ENCODE assay signal across 10 cellular contexts in the genomic region with DNA sequence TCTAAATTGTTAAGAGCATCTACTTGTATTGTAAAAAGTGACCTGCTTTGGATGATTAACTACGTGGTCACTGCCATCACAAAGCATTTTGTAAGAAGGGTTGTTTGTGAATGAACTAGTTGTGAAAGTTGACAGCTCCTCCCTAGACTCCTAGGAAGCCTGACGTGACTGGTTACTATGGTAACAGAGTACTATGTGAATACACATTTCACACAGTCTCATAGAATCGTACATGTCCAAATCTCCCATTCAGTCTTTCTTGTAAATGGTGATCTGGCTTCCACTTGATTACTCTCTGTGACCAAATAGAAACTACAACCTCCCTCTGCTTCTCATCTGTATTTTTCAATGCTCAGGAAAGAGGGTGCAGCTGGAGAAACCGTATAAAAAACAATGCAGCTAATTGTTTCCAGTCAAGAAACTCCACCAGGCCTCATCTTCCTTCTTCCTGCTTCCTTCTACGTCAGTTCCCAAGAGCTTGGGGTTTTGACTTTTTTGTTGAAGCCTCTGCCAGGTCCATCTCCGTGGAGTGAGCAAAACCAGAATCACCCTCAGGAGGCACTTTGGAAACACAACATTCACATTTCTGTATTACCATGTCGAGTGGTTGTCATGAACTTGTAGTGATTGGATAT.
DNase-seq lines count a peak whose midpoint lies in the region; ATAC-seq and TF ChIP-seq lines count a peak whose summit lies in the region.
"Had no signal": no experiment of that assay in that cellular context is flagged by ENCODE, and none has a peak within 500 bp of the region (broad histone marks: within the 10 kb centered on the region; RNA-seq: fewer than 3 reads in every experiment).

No MANE protein-coding gene starts in this region.

- peak; percentile 30 for ATAC-seq in left lung

- H3K9me3 Mint-ChIP-seq in HFFc6 (no peaks in the 10 kb centered on the region), MCF 10A (ENCODE audit: unreplicated experiment) (no peaks in the 10 kb centered on the region)
- H3K9me3 Mint-ChIP-seq in activated naive CD4-positive, alpha-beta T cell treated with anti-CD3 and anti-CD28 coated beads, Interleukin-2, amount 10 ng/mL, durations not matched to agents 7 days and 5 days: no peaks in the 10 kb centered on the region

- no peaks in the 10 kb centered on the region for H3K27me3 Mint-ChIP-seq in HFFc6 (ENCODE audit: insufficient read depth)
- H3K27me3 Mint-ChIP-seq in MCF 10A (ENCODE audit: insufficient read depth, unreplicated experiment): no peaks in the 10 kb centered on the region
- no peaks in the 10 kb centered on the region for H3K27me3 Mint-ChIP-seq in activated naive CD4-positive, alpha-beta T cell treated with anti-CD3 and anti-CD28 coated beads, Interleukin-2, amount 10 ng/mL, durations not matched to agents 7 days and 5 days

- CTCF ChIA-PET in A673 (lab: Charles Lee): no interaction called here
- CTCF ChIA-PET in MCF 10A (lab: Yijun Ruan, JAX): interaction anchor here (0.6 to 0.8 kb wide), 2 partner anchors 8 to 55 kb away, joined by 3 read pairs; no protein-coding TSS in a partner anchor
- CTCF ChIA-PET in activated naive CD4-positive, alpha-beta T cell treated with anti-CD3 and anti-CD28 coated beads, Interleukin-2, amount 10 ng/mL, durations not matched to agents 7 days and 5 days (lab: Charles Lee): no interaction called here

- TF ChIP-seq POLR2A in esophagus squamous epithelium (IDR thresholded peaks at IDR 0.05): no peak

- peak; percentile 58 for DNase-seq in A673 (ENCODE audit: low spot score)
- DNase-seq in HFFc6: peak; percentile 10
- DNase-seq in MCF 10A (ENCODE audit: unreplicated experiment): peak; percentile 81
- DNase-seq in left lung: no peak
- DNase-seq in posterior cingulate gyrus: no peak
- no peak for DNase-seq in esophagus squamous epithelium (lab: John Stamatoyannopoulos, UW)
- no peak for DNase-seq in activated naive CD4-positive, alpha-beta T cell treated with anti-CD3 and anti-CD28 coated beads, Interleukin-2, amount 10 ng/mL, durations not matched to agents 7 days and 5 days
- no peak for DNase-seq in GM19238 (ENCODE audit: insufficient read length, low spot score)
- DNase-seq: C1 segment of cervical spinal cord, Kasumi-1 had no signal

- peak overlapping the region; percentile 19 for H3K27ac ChIP-seq in A673 (ENCODE audit: low read depth, low read length, poor library complexity, severe bottlenecking)
- no peak overlapping the region for H3K27ac ChIP-seq in left lung
- no peak overlapping the region for H3K27ac ChIP-seq in esophagus squamous epithelium

- H3K36me3 ChIP-seq in A673 (ENCODE audit: insufficient read depth, low read length, poor library complexity, severe bottlenecking): no peaks in the 10 kb centered on the region
- no peaks in the 10 kb centered on the region for H3K36me3 ChIP-seq in left lung
- no peaks in the 10 kb centered on the region for H3K36me3 ChIP-seq in esophagus squamous epithelium

- TF ChIP-seq CTCF in A673 (conservative IDR thresholded peaks at IDR 0.05; ENCODE audit: low read depth, low read length) (no peak), HFFc6 (IDR thresholded peaks at IDR 0.05) (no peak), MCF 10A (IDR thresholded peaks at IDR 0.05; ENCODE audit: unreplicated experiment) (no peak), left lung (IDR thresholded peaks at IDR 0.05) (no peak), esophagus squamous epithelium (IDR thresholded peaks at IDR 0.05) (no peak)

- no peaks in the 10 kb centered on the region for H3K9me3 ChIP-seq in A673 (ENCODE audit: low read depth, low read length, poor library complexity, severe bottlenecking)
- H3K9me3 ChIP-seq in left lung: no peaks in the 10 kb centered on the region
- H3K9me3 ChIP-seq in esophagus squamous epithelium: no peaks in the 10 kb centered on the region

- H3K27ac Mint-ChIP-seq in HFFc6 (peak overlapping the region; percentile 46; the same call in 1 of the 2 replicates), MCF 10A (ENCODE audit: low read depth, unreplicated experiment) (peak overlapping the region; percentile 64)
- H3K27ac Mint-ChIP-seq in activated naive CD4-positive, alpha-beta T cell treated with anti-CD3 and anti-CD28 coated beads, Interleukin-2, amount 10 ng/mL, durations not matched to agents 7 days and 5 days: no peak overlapping the region

- BruUV-seq in A673 (replicated peaks; lab: Mats Ljungman, UMichigan) (no TSS peak), MCF 10A (replicated peaks; lab: Mats Ljungman, UMichigan) (no TSS peak)

- H3K4me3 ChIP-seq in A673 (ENCODE audit: low read depth, low read length, poor library complexity, severe bottlenecking) (no peak overlapping the region), left lung (no peak overlapping the region), esophagus squamous epithelium (no peak overlapping the region)

- POLR2A ChIA-PET in A673 (lab: Charles Lee; ENCODE audit: low non-redundant PET) (no interaction called here), MCF 10A (lab: Yijun Ruan, JAX) (no interaction called here)

- H3K4me3 Mint-ChIP-seq in HFFc6 (no peak overlapping the region), MCF 10A (ENCODE audit: unreplicated experiment) (no peak overlapping the region)
- H3K4me3 Mint-ChIP-seq in activated naive CD4-positive, alpha-beta T cell treated with anti-CD3 and anti-CD28 coated beads, Interleukin-2, amount 10 ng/mL, durations not matched to agents 7 days and 5 days: no peak overlapping the region

- peaks cover 45% of the 10 kb centered on the region for H3K4me1 ChIP-seq in A673 (ENCODE audit: insufficient read depth, low read length, poor library complexity, severe bottlenecking)
- H3K4me1 ChIP-seq in left lung: no peaks in the 10 kb centered on the region
- H3K4me1 ChIP-seq in esophagus squamous epithelium: no peaks in the 10 kb centered on the region

- H3K4me1 Mint-ChIP-seq in HFFc6 (ENCODE audit: low read depth): peaks cover 32% of the 10 kb centered on the region
- H3K4me1 Mint-ChIP-seq in MCF 10A (ENCODE audit: insufficient read depth, unreplicated experiment): peaks cover 19% of the 10 kb centered on the region
- H3K4me1 Mint-ChIP-seq in activated naive CD4-positive, alpha-beta T cell treated with anti-CD3 and anti-CD28 coated beads, Interleukin-2, amount 10 ng/mL, durations not matched to agents 7 days and 5 days: no peaks in the 10 kb centered on the region

- intact Hi-C loops in A673 (cut with micrococcal nuclease; ENCODE audit: unreplicated experiment) (no loop called here), MCF 10A (cut with micrococcal nuclease) (no loop called here), left lung (cut with DNase I) (no loop called here), posterior cingulate gyrus (cut with DNase I) (no loop called here), esophagus squamous epithelium (cut with DNase I) (no loop called here)

- 43 to 53% methylated on average over 7 of the region's 7 CpGs for WGBS in esophagus squamous epithelium, 2 donors

- H3K36me3 Mint-ChIP-seq in HFFc6 (ENCODE audit: low read depth): no peaks in the 10 kb centered on the region
- no peaks in the 10 kb centered on the region for H3K36me3 Mint-ChIP-seq in MCF 10A (ENCODE audit: insufficient read depth, unreplicated experiment)
- no peaks in the 10 kb centered on the region for H3K36me3 Mint-ChIP-seq in activated naive CD4-positive, alpha-beta T cell treated with anti-CD3 and anti-CD28 coated beads, Interleukin-2, amount 10 ng/mL, durations not matched to agents 7 days and 5 days

- H3K27me3 ChIP-seq in A673 (replicated peaks; ENCODE audit: insufficient read depth, low read depth, low read length, poor library complexity) (no peaks in the 10 kb centered on the region), left lung (no peaks in the 10 kb centered on the region), esophagus squamous epithelium (no peaks in the 10 kb centered on the region)

Comparison
In these comparisons a context has a peak if more than half of its experiments do, and no peak if none do; other contexts are left out.
1. DNase-seq: peak in A673 (single experiment), HFFc6 (single experiment) and MCF 10A (single experiment); none in left lung (0 of 2), posterior cingulate gyrus (0 of 10), esophagus squamous epithelium (single experiment), activated naive CD4-positive, alpha-beta T cell treated with anti-CD3 and anti-CD28 coated beads, Interleukin-2, amount 10 ng/mL, durations not matched to agents 7 days and 5 days (single experiment) and GM19238 (single experiment).